Comparison of ENCODE assay signal across 8 cellular contexts in genomic region chr5:91332267-91333044, GRCh38. TPM values are rescaled to one million over a fixed set of nuclear protein-coding genes. Genes with fewer than 3 reads are reported as not detected.
DNase-seq lines count a peak whose midpoint lies in the region; ATAC-seq lines count a peak whose summit lies in the region.

No MANE protein-coding gene starts in this region.

- no peaks in the 10 kb centered on the region for H3K9me3 Mint-ChIP-seq in activated naive CD4-positive, alpha-beta T cell treated with anti-CD3 and anti-CD28 coated beads for 36 hours
- no peaks in the 10 kb centered on the region for H3K9me3 Mint-ChIP-seq in central memory CD8-positive, alpha-beta T cell
- no peaks in the 10 kb centered on the region for H3K9me3 Mint-ChIP-seq in stimulated activated naive CD8-positive, alpha-beta T cell treated with anti-CD3 and anti-CD28 coated beads, Interleukin-15, amount 100 ng/mL, for 72 hours

- H3K27me3 ChIP-seq in Karpas-422 (ENCODE audit: low read length), result no peaks in the 10 kb centered on the region

- H3K27ac Mint-ChIP-seq in activated naive CD4-positive, alpha-beta T cell treated with anti-CD3 and anti-CD28 coated beads for 36 hours, result no peak overlapping the region
- H3K27ac Mint-ChIP-seq in central memory CD8-positive, alpha-beta T cell (ENCODE audit: low read depth), result peak overlapping the region; percentile 58
- peak overlapping the region in 1 of 2 donors; percentile 28 for H3K27ac Mint-ChIP-seq in stimulated activated naive CD8-positive, alpha-beta T cell treated with anti-CD3 and anti-CD28 coated beads, Interleukin-15, amount 100 ng/mL, for 72 hours

- H3K4me3 ChIP-seq in Karpas-422 (ENCODE audit: low read length), result no peak overlapping the region

- H3K79me2 ChIP-seq in Karpas-422 (ENCODE audit: low read length), result no peaks in the 10 kb centered on the region

- no peaks in the 10 kb centered on the region for H3K36me3 ChIP-seq in Karpas-422 (ENCODE audit: insufficient read depth, low read length)

- no peaks in the 10 kb centered on the region for H3K9me3 ChIP-seq in Karpas-422 (ENCODE audit: low read length)

- H2AFZ ChIP-seq in Karpas-422 (ENCODE audit: low read length), result no peak overlapping the region

- H3K4me1 ChIP-seq in Karpas-422 (ENCODE audit: low read length), result no peaks in the 10 kb centered on the region

- no peak overlapping the region for H3K4me3 Mint-ChIP-seq in activated naive CD4-positive, alpha-beta T cell treated with anti-CD3 and anti-CD28 coated beads for 36 hours
- H3K4me3 Mint-ChIP-seq in central memory CD8-positive, alpha-beta T cell, result no peak overlapping the region
- H3K4me3 Mint-ChIP-seq in stimulated activated naive CD8-positive, alpha-beta T cell treated with anti-CD3 and anti-CD28 coated beads, Interleukin-15, amount 100 ng/mL, for 72 hours, result peak overlapping the region; percentile 10 to 31

- H3K4me2 ChIP-seq in Karpas-422 (ENCODE audit: low read depth, low read length, poor library complexity, severe bottlenecking), result no peak overlapping the region

- H3K36me3 Mint-ChIP-seq in activated naive CD4-positive, alpha-beta T cell treated with anti-CD3 and anti-CD28 coated beads for 36 hours (ENCODE audit: low read depth), result no peaks in the 10 kb centered on the region
- H3K36me3 Mint-ChIP-seq in central memory CD8-positive, alpha-beta T cell (ENCODE audit: insufficient read depth), result no peaks in the 10 kb centered on the region

- no peaks in the 10 kb centered on the region for H3K9me2 ChIP-seq in Karpas-422 (replicated peaks; ENCODE audit: insufficient read depth, low read length)

- no peak overlapping the region for H3K9ac ChIP-seq in Karpas-422 (ENCODE audit: low read length)

- CTCF ChIA-PET in activated naive CD4-positive, alpha-beta T cell treated with anti-CD3 and anti-CD28 coated beads for 36 hours (lab: Charles Lee), result interaction anchor here (0.5 to 0.6 kb wide), 2 partner anchors 26 to 482 kb away, joined by 3 to 6 read pairs; no protein-coding TSS in a partner anchor

- H4K20me1 ChIP-seq in Karpas-422 (ENCODE audit: insufficient read depth, low read depth, low read length), result no peaks in the 10 kb centered on the region

- no peaks in the 10 kb centered on the region for H3K27me3 Mint-ChIP-seq in activated naive CD4-positive, alpha-beta T cell treated with anti-CD3 and anti-CD28 coated beads for 36 hours (ENCODE audit: low read depth)
- H3K27me3 Mint-ChIP-seq in central memory CD8-positive, alpha-beta T cell, result no peaks in the 10 kb centered on the region
- H3K27me3 Mint-ChIP-seq in stimulated activated naive CD8-positive, alpha-beta T cell treated with anti-CD3 and anti-CD28 coated beads, Interleukin-15, amount 100 ng/mL, for 72 hours, result no peaks in the 10 kb centered on the region

- ATAC-seq in central memory CD8-positive, alpha-beta T cell (replicated peaks; ENCODE audit: extremely low read depth, poor library complexity, severe bottlenecking), result peak; percentile 32
- ATAC-seq in stimulated activated naive CD8-positive, alpha-beta T cell treated with anti-CD3 and anti-CD28 coated beads, Interleukin-15, amount 100 ng/mL, for 72 hours, result peak; percentile 94

- H3K27ac ChIP-seq in Karpas-422 (ENCODE audit: low read length), result no peak overlapping the region

- peaks cover 15% of the 10 kb centered on the region for H3K4me1 Mint-ChIP-seq in activated naive CD4-positive, alpha-beta T cell treated with anti-CD3 and anti-CD28 coated beads for 36 hours (ENCODE audit: low read depth)
- peaks cover 20% of the 10 kb centered on the region for H3K4me1 Mint-ChIP-seq in central memory CD8-positive, alpha-beta T cell
- H3K4me1 Mint-ChIP-seq in stimulated activated naive CD8-positive, alpha-beta T cell treated with anti-CD3 and anti-CD28 coated beads, Interleukin-15, amount 100 ng/mL, for 72 hours, result peaks cover 24% of the 10 kb centered on the region

- peak; percentile 20 for DNase-seq in activated naive CD4-positive, alpha-beta T cell treated with anti-CD3 and anti-CD28 coated beads for 36 hours
- no peak for DNase-seq in activated naive CD4-positive, alpha-beta T cell treated with anti-CD3 and anti-CD28 coated beads, Interleukin-2, amount 50 U/mL, for 16 hours
- peak; percentile 80 for DNase-seq in LHCN-M2 (ENCODE audit: low read depth)
- DNase-seq in central memory CD8-positive, alpha-beta T cell (ENCODE audit: low spot score in 2 of 2), result no peak
- peak in 1 of 2 donors; percentile 48 for DNase-seq in stimulated activated naive CD8-positive, alpha-beta T cell treated with anti-CD3 and anti-CD28 coated beads, Interleukin-15, amount 100 ng/mL, for 72 hours
- DNase-seq in Karpas-422, result no peak
- no peak for DNase-seq in amygdala (lab: John Stamatoyannopoulos, UW)
- no peak for DNase-seq in DMS79 (lab: John Stamatoyannopoulos, UW)

- intact Hi-C loops in activated naive CD4-positive, alpha-beta T cell treated with anti-CD3 and anti-CD28 coated beads for 36 hours (cut with micrococcal nuclease), result loop anchor here (1.0 kb wide), 1 partner anchor 18 kb away; no protein-coding TSS in a partner anchor

RNA-seq across cellular contexts. Expression of gene ARRDC3, which starts 50.7 kb away (rescaled TPM):
- total RNA-seq in activated naive CD4-positive, alpha-beta T cell treated with anti-CD3 and anti-CD28 coated beads for 36 hours, result 10 to 100 TPM; 12.8 to 13.8 TPM
- total RNA-seq in LHCN-M2 (2014; rRNA removed), result 45.4 and 45.7 TPM in 2 replicates
- 7.3 TPM for polyA plus RNA-seq in LHCN-M2 (2012)
- 17.8 and 20.1 TPM in 2 replicates for total RNA-seq in Karpas-422 (2014; rRNA removed; shearing (Covaris generic); ENCODE audit: low replicate concordance)

Comparison
In these comparisons a context has a peak if more than half of its experiments do, and no peak if none do; other contexts are left out.
1. DNase-seq: peak in activated naive CD4-positive, alpha-beta T cell treated with anti-CD3 and anti-CD28 coated beads for 36 hours (single experiment) and LHCN-M2 (single experiment); none in activated naive CD4-positive, alpha-beta T cell treated with anti-CD3 and anti-CD28 coated beads, Interleukin-2, amount 50 U/mL, for 16 hours (single experiment), central memory CD8-positive, alpha-beta T cell (0 of 2), Karpas-422 (single experiment), amygdala (0 of 56) and DMS79 (single experiment).
2. H3K4me3 Mint-ChIP-seq: peak in stimulated activated naive CD8-positive, alpha-beta T cell treated with anti-CD3 and anti-CD28 coated beads, Interleukin-15, amount 100 ng/mL, for 72 hours (2 of 2); none in activated naive CD4-positive, alpha-beta T cell treated with anti-CD3 and anti-CD28 coated beads for 36 hours (single experiment) and central memory CD8-positive, alpha-beta T cell (single experiment).